Comparison of ENCODE assay signal across 9 cellular contexts in the genomic region with DNA sequence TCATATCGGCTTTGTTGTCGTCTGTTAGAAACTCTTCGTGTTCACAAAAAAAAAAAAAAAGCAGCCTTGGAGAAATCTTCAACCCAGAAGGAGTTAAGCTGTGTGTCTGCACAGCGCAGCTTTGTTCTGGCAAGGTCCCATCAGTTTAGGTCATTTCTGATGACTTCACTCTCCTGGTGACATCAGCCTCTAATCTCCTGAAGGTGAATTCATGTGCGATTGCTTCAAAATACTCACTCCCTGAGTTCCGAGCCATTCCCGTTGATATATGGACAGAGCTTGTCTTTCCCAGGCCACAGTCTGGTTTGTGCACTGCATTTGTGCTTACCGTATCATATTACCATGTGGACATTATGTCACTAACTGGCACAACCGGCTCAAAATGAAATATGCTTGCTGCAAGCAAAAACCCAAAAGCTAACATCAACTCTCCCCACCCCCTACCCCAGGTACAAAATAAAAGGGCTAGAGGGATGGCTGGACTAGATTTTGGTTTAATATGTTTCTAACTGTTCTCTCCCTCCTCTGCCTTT.
DNase-seq lines count a peak whose midpoint lies in the region; ATAC-seq, FAIRE-seq and TF ChIP-seq lines count a peak whose summit lies in the region.
"Had no signal": no experiment of that assay in that cellular context is flagged by ENCODE, and none has a peak within 500 bp of the region (broad histone marks: within the 10 kb centered on the region; RNA-seq: fewer than 3 reads in every experiment).

No MANE protein-coding gene starts in this region.

- no peaks in the 10 kb centered on the region for H3K36me3 ChIP-seq in endocrine pancreas (ENCODE audit: control insufficient read depth, insufficient read depth, low read length)

- H3K4me1 ChIP-seq in endocrine pancreas (ENCODE audit: control insufficient read depth, insufficient read depth, low read length) = peaks cover 5% of the 10 kb centered on the region

- no peaks in the 10 kb centered on the region for H3K9me3 Mint-ChIP-seq in nephron progenitor cell

- DNase-seq in COLO668 (lab: John Stamatoyannopoulos, UW; ENCODE audit: unreplicated experiment) (peak; percentile 86), NCI-H226 (peak; percentile 28), nephron progenitor cell (peak; percentile 10), HPDE6-E6E7 (ENCODE audit: extremely low spot score) (no peak), GM19239 (ENCODE audit: insufficient read length, low spot score) (no peak), epidermal melanocyte (ENCODE audit: insufficient read length, low spot score) (no peak)

- H3K27me3 ChIP-seq in endocrine pancreas (ENCODE audit: control insufficient read depth, insufficient read depth, low read length) = no peaks in the 10 kb centered on the region

- peaks cover 82% of the 10 kb centered on the region for H3K4me1 Mint-ChIP-seq in nephron progenitor cell

- no peak for FAIRE-seq in GM19239 (lab: Jason Lieb, UNC)
- FAIRE-seq: colon had no signal

- no peak overlapping the region for H3K9ac ChIP-seq in endocrine pancreas (ENCODE audit: control insufficient read depth, insufficient read depth, low read length)

- no peaks in the 10 kb centered on the region for H3K36me3 Mint-ChIP-seq in nephron progenitor cell (ENCODE audit: low read depth)

- peak overlapping the region; percentile 62 for H3K27ac Mint-ChIP-seq in nephron progenitor cell

- no peak for TF ChIP-seq CTCF in nephron progenitor cell (IDR thresholded peaks at IDR 0.05)

- ATAC-seq in GM18520 (IDR thresholded peaks at IDR 0.05; ENCODE audit: unreplicated experiment) = no peak

- H3K27me3 Mint-ChIP-seq in nephron progenitor cell (ENCODE audit: low read depth, poor library complexity) = no peaks in the 10 kb centered on the region

- H3K4me3 ChIP-seq in endocrine pancreas (ENCODE audit: control insufficient read depth, insufficient read depth, low read length) = peak overlapping the region; percentile 19

- no peaks in the 10 kb centered on the region for H3K9me3 ChIP-seq in endocrine pancreas (ENCODE audit: control insufficient read depth, low read length)

- H3K4me3 Mint-ChIP-seq in nephron progenitor cell = no peak overlapping the region

Comparison
In these comparisons a context has a peak if more than half of its experiments do, and no peak if none do; other contexts are left out.
1. DNase-seq: peak in COLO668 (single experiment), NCI-H226 (single experiment) and nephron progenitor cell (single experiment); none in HPDE6-E6E7 (single experiment), GM19239 (single experiment) and epidermal melanocyte (single experiment).